In genomic region chr5:150585781-150586461, GRCh38 we compare ENCODE assay signal across 22 cellular contexts. TPM values are rescaled to one million over a fixed set of nuclear protein-coding genes. Genes with fewer than 3 reads are reported as not detected.
DNase-seq lines count a peak whose midpoint lies in the region; ATAC-seq and TF ChIP-seq lines count a peak whose summit lies in the region.
"Had no signal": no experiment of that assay in that cellular context is flagged by ENCODE, and none has a peak within 500 bp of the region (broad histone marks: within the 10 kb centered on the region; RNA-seq: fewer than 3 reads in every experiment).

No MANE protein-coding gene starts in this region.

- peak; percentile 58 for ATAC-seq in left lobe of liver
- ATAC-seq in HG03039 (IDR thresholded peaks at IDR 0.05; ENCODE audit: unreplicated experiment): no peak
- ATAC-seq: activated CD8-positive, alpha-beta T cell treated with anti-CD3 and anti-CD28 coated beads for 36 hours; activated naive CD4-positive, alpha-beta T cell treated with anti-CD3 and anti-CD28 coated beads, Interleukin-2, amount 50 U/mL, for 72 hours had no signal

- no peaks in the 10 kb centered on the region for H3K36me3 ChIP-seq in WERI-Rb-1
- no peaks in the 10 kb centered on the region for H3K36me3 ChIP-seq in rectal smooth muscle tissue (ENCODE audit: control insufficient read depth, insufficient read depth, low read length)
- no peaks in the 10 kb centered on the region for H3K36me3 ChIP-seq in BE2C
- H3K36me3 ChIP-seq: tibial artery had no signal

- no peak overlapping the region for H3K27ac ChIP-seq in WERI-Rb-1
- no peak overlapping the region for H3K27ac ChIP-seq in rectal smooth muscle tissue (ENCODE audit: low read depth, low read length)
- H3K27ac ChIP-seq: PC-9, SK-N-MC, tibial artery had no signal

- TF ChIP-seq CTCF in WERI-Rb-1 (IDR thresholded peaks at IDR 0.05; ENCODE audit: low read depth, low read length) (no peak), BE2C (IDR thresholded peaks at IDR 0.05; ENCODE audit: low read depth, low read length) (no peak)

- H3K9ac ChIP-seq in rectal smooth muscle tissue (ENCODE audit: low read length): no peak overlapping the region

- no peaks in the 10 kb centered on the region for H3K9me3 ChIP-seq in WERI-Rb-1 (ENCODE audit: severe bottlenecking)
- H3K9me3 ChIP-seq in BE2C: no peaks in the 10 kb centered on the region
- H3K9me3 ChIP-seq: tibial artery had no signal

- H3K27me3 ChIP-seq in WERI-Rb-1 (ENCODE audit: insufficient read depth, low read depth, severe bottlenecking) (no peaks in the 10 kb centered on the region), rectal smooth muscle tissue (ENCODE audit: control insufficient read depth, insufficient read depth, low read length) (no peaks in the 10 kb centered on the region), BE2C (no peaks in the 10 kb centered on the region)
- H3K27me3 ChIP-seq: tibial artery had no signal

- peaks cover 2% of the 10 kb centered on the region for H3K4me1 ChIP-seq in rectal smooth muscle tissue (ENCODE audit: control insufficient read depth, insufficient read depth, low read length)
- H3K4me1 ChIP-seq in BE2C: peaks cover 25% of the 10 kb centered on the region

- H3K4me3 ChIP-seq in WERI-Rb-1 (ENCODE audit: low read depth, low read length) (no peak overlapping the region), rectal smooth muscle tissue (ENCODE audit: low read length) (peak overlapping the region; percentile 59), BE2C (ENCODE audit: low read depth, low read length) (no peak overlapping the region)
- H3K4me3 ChIP-seq: PC-9, SK-N-MC, tibial artery had no signal

- DNase-seq in NCI-H82 treated with DMSO at 0.1 percent for 48 hours (lab: John Stamatoyannopoulos, UW; ENCODE audit: unreplicated experiment): peak; percentile 17
- peak; percentile 22 for DNase-seq in WERI-Rb-1
- DNase-seq in left lobe of liver (ENCODE audit: low spot score): peak; percentile 65
- DNase-seq in BE2C: no peak
- no peak for DNase-seq in KG1 (lab: John Stamatoyannopoulos, UW)
- DNase-seq: activated CD4-positive, CD25-positive, alpha-beta regulatory T cell; activated CD8-positive, alpha-beta T cell treated with anti-CD3 and anti-CD28 coated beads for 36 hours; activated T-cell treated with anti-CD3 and anti-CD28 coated beads, Interleukin-2, amount 50 U/mL, for 1 hour; AML-193; Calu3; Kasumi-1; NCI-H1092; NCI-H2081; NCI-H69; PC-9; retina; stimulated activated naive CD4-positive, alpha-beta T cell had no signal

RNA-seq across cellular contexts. Expression of gene SYNPO, which starts 54.5 kb away (rescaled TPM):
- 51.7 TPM for total RNA-seq in left lobe of liver
- polyA plus RNA-seq in BE2C (2012; ENCODE audit: insufficient read depth, insufficient read length, low read depth): 35.2 TPM

Comparison
In these comparisons a context has a peak if more than half of its experiments do, and no peak if none do; other contexts are left out.
1. DNase-seq: peak in NCI-H82 treated with DMSO at 0.1 percent for 48 hours (single experiment), WERI-Rb-1 (single experiment) and left lobe of liver (single experiment); none in BE2C (single experiment) and KG1 (single experiment).